18 cellular contexts compared by ENCODE assay signal in genomic region chr14:50718949-50719348, GRCh38. TPM values are rescaled to one million over a fixed set of nuclear protein-coding genes. Genes with fewer than 3 reads are reported as not detected.
DNase-seq lines count a peak whose midpoint lies in the region; ATAC-seq and TF ChIP-seq lines count a peak whose summit lies in the region.
"Had no signal": no experiment of that assay in that cellular context is flagged by ENCODE, and none has a peak within 500 bp of the region (broad histone marks: within the 10 kb centered on the region; RNA-seq: fewer than 3 reads in every experiment).

No MANE protein-coding gene starts in this region.

- ATAC-seq in left lobe of liver, result peak; percentile 84

- H3K27me3 ChIP-seq in stomach, result no peaks in the 10 kb centered on the region

- TF ChIP-seq CTCF in stomach (IDR thresholded peaks at IDR 0.05), result no peak

- no peaks in the 10 kb centered on the region for H3K4me1 ChIP-seq in stomach

- TF ChIP-seq POLR2A in stomach (IDR thresholded peaks at IDR 0.05), result no peak

- DNase-seq in SKM-1 treated with dmso at 0.1 percent for 144 hours (lab: John Stamatoyannopoulos, UW; ENCODE audit: unreplicated experiment) (peak; percentile 1), SKM-1 (lab: John Stamatoyannopoulos, UW; ENCODE audit: unreplicated experiment) (no peak), NCI-H82 (lab: John Stamatoyannopoulos, UW) (peak; percentile 81), left lobe of liver (ENCODE audit: low spot score) (no peak), stomach (no peak), NCI-H1694 treated with DMSO at 0.1 percent for 48 hours (lab: John Stamatoyannopoulos, UW) (no peak), NCI-H2196 (lab: John Stamatoyannopoulos, UW; ENCODE audit: unreplicated experiment) (no peak)
- DNase-seq in stimulated activated CD4-positive, alpha-beta T cell treated with anti-CD3 and anti-CD28 coated beads, Interleukin-12 subunit alpha, Interleukin-12 subunit beta, amount 100 ng/mL, for 4 hours, result no peak
- DNase-seq: DMS153; HFFc6; Kasumi-1; MM.1S; NCI-H1417 treated with DMSO at 0.1 percent for 48 hours; NCI-H2029; NCI-H526; NK-92 treated with Interleukin-12 subunit alpha and Interleukin-12 subunit beta, amount 100 ng/mL, for 24 hours; RPMI8226; SIG-M5 had no signal

- peaks cover 3 to 26% (median 22%) of the 10 kb centered on the region in 4 donors for H3K36me3 ChIP-seq in stomach

- no peak for TF ChIP-seq EP300 in stomach (IDR thresholded peaks at IDR 0.05)

- H3K4me3 ChIP-seq in stomach, result no peak overlapping the region

- no peak overlapping the region for H3K27ac ChIP-seq in stomach

- 31 to 70% (median 38%) methylated on average over 1 of the region's 1 CpG for WGBS in stomach, 5 donors

- intact Hi-C loops in stomach (cut with DNase I; ENCODE audit: low total_unique reads), result no loop called here

- H3K9me3 ChIP-seq in stomach, result no peaks in the 10 kb centered on the region

RNA-seq across cellular contexts. Expression of gene SAV1, which starts 50.8 kb away (rescaled TPM):
- 7.7 TPM for total RNA-seq in left lobe of liver
- 10 to 100 TPM; 11.2 to 58.0 (median 26.2) TPM for total RNA-seq in stomach
- polyA plus RNA-seq in stomach, result 10 to 100 TPM; 19.0 to 37.0 (median 25.7) TPM

Comparison
In these comparisons a context has a peak if more than half of its experiments do, and no peak if none do; other contexts are left out.
1. DNase-seq: peak in SKM-1 treated with dmso at 0.1 percent for 144 hours (single experiment) and NCI-H82 (single experiment); none in SKM-1 (single experiment), left lobe of liver (single experiment), stomach (single experiment), NCI-H1694 treated with DMSO at 0.1 percent for 48 hours (single experiment), NCI-H2196 (single experiment) and stimulated activated CD4-positive, alpha-beta T cell treated with anti-CD3 and anti-CD28 coated beads, Interleukin-12 subunit alpha, Interleukin-12 subunit beta, amount 100 ng/mL, for 4 hours (single experiment).